Comparison of ENCODE assay signal across 22 cellular contexts in the genomic region with DNA sequence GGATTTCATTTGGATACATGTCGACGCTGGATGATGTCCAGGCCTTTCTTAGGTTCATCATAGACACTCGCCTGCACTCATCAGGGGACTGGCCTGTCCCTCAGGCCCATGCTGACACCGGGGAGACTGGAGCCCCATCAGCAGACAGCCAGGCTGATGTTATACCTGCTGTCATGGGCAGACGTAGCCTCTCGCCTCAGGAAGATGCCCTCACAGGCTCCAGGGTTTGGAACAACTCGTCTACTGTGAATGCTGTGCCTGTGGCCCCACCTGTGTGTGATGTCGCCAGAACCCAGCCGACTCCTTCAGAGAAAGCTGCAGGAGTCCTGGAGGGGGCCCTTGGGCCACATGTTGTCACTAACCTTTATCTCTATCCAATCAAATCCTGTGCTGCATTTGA.
"Had no signal": no experiment of that assay in that cellular context is flagged by ENCODE, and none has a peak within 500 bp of the region (broad histone marks: within the 10 kb centered on the region; RNA-seq: fewer than 3 reads in every experiment).

No MANE protein-coding gene starts in this region.

- H3K4me1 ChIP-seq: SJSA1 had no signal

- DNase-seq: KBM-7, MV-4-11, NCI-H1048, NCI-H1105, NCI-H1417, NCI-H1436 treated with DMSO at 0.1 percent for 48 hours, NCI-H1694, NCI-H187 treated with DMSO at 0.1 percent for 48 hours, NCI-H2029 treated with DMSO at 0.1 percent for 48 hours, NCI-H2171 treated with DMSO at 0.1 percent for 48 hours, NCI-H524, NCI-H526 treated with DMSO at 0.1 percent for 48 hours, NCI-H748 treated with DMSO at 0.1 percent for 48 hours, Right ventricle myocardium superior, RPMI8226, SIG-M5 had no signal

- H3K27ac Mint-ChIP-seq: IgD-negative memory B cell had no signal

- H3K4me3 Mint-ChIP-seq: IgD-negative memory B cell had no signal

- H3K4me3 ChIP-seq: SJSA1, SK-N-MC had no signal

- FAIRE-seq: HTR-8/SVneo, RCC 7860 had no signal

- H3K9me3 ChIP-seq: SJSA1 had no signal

- H3K36me3 ChIP-seq: SJSA1 had no signal

- H3K27me3 ChIP-seq: SJSA1 had no signal

- H3K27ac ChIP-seq: HL-60, SJSA1, SK-N-MC had no signal

- H3K36me3 Mint-ChIP-seq: IgD-negative memory B cell had no signal
